In the genomic region with DNA sequence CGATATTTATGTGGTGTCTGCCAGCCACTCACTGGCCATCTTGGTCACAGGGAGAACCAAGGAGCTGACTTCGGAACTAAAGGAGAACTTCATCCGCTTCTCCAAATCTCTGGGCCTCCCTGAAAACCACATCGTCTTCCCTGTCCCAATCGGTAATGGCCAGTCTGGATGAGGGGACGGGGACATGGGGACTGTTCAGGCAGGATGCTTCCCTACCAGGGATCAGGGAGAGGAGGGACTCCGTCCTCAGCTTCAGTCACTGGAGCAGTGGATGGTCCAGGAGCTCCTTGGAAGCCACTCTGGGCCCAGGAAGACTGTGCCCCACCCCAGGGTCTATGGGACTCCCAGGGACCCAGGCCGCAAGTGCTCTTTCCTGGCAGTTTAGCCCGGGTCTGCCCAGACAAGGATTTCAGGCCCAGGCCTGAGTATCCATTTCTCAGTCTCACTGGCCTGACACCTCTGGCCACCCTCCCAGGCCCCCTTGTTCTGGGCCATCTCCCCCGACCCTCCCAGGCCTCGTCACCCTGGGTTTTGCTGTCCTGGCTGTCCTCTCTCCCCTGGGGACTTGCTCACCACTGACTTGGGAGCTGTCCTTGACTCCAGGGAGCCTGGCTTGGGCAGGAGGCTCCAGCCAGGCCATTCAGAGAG, we compare ENCODE assay signal across 19 cellular contexts. TPM values are rescaled to one million over a fixed set of nuclear protein-coding genes. Genes with fewer than 3 reads are reported as not detected.
A peak's percentile ranks its signal among the peaks of the same experiment; 100 is the strongest.
DNase-seq lines count a peak whose midpoint lies in the region; ATAC-seq and TF ChIP-seq lines count a peak whose summit lies in the region.
"Had no signal": no experiment of that assay in that cellular context is flagged by ENCODE, and none has a peak within 500 bp of the region (broad histone marks: within the 10 kb centered on the region; RNA-seq: fewer than 3 reads in every experiment).

No MANE protein-coding gene starts in this region.

- no peak overlapping the region for H4K91ac ChIP-seq in neuronal stem cell (ENCODE audit: low read depth, low read length, poor library complexity)

- H3K23ac ChIP-seq in neuronal stem cell (ENCODE audit: low read depth, low read length, poor library complexity): no peak overlapping the region

- H2BK5ac ChIP-seq in neuronal stem cell (ENCODE audit: low read length): no peak overlapping the region

- peaks cover 3% of the 10 kb centered on the region for H3K79me1 ChIP-seq in neuronal stem cell (ENCODE audit: low read depth, low read length)

- H3K36me3 ChIP-seq in BE2C (no peaks in the 10 kb centered on the region), H7 (replicated peaks; ENCODE audit: control insufficient read depth, insufficient read depth, low read length) (no peaks in the 10 kb centered on the region), neuronal stem cell (replicated peaks in 1 of 2; ENCODE audit: control insufficient read depth in 2 of 2, insufficient read depth in 2 of 2, low read length in 2 of 2) (no peaks in the 10 kb centered on the region)

- H2BK15ac ChIP-seq in neuronal stem cell (ENCODE audit: low read length): peak overlapping the region; percentile 68

- no peak overlapping the region for H3K4ac ChIP-seq in neuronal stem cell (ENCODE audit: low read length)

- H2BK12ac ChIP-seq in neuronal stem cell (ENCODE audit: low read length): no peak overlapping the region

- H3K18ac ChIP-seq in neuronal stem cell (ENCODE audit: low read length): peak overlapping the region; percentile 2

- ATAC-seq in GM18870 (IDR thresholded peaks at IDR 0.05; ENCODE audit: unreplicated experiment): no peak

- no peak overlapping the region for H3K4me3 ChIP-seq in BE2C (ENCODE audit: low read depth, low read length)
- H3K4me3 ChIP-seq in H7 (ENCODE audit: insufficient read depth, low read depth, low read length): no peak overlapping the region
- no peak overlapping the region for H3K4me3 ChIP-seq in neuronal stem cell (ENCODE audit: low read length in 2 of 2)
- H3K4me3 ChIP-seq: GM23248 had no signal

- H3K4me1 ChIP-seq in BE2C (no peaks in the 10 kb centered on the region), neuronal stem cell (ENCODE audit: control insufficient read depth in 2 of 2, insufficient read depth in 1 of 2, low read depth in 1 of 2, low read length in 2 of 2) (peaks cover 2 to 16% of the 10 kb centered on the region in 2 donors)

- peak overlapping the region; percentile 45 for H2AFZ ChIP-seq in neuronal stem cell (ENCODE audit: low read length)
- H2AFZ ChIP-seq: GM23248 had no signal

- no peak overlapping the region for H2BK120ac ChIP-seq in neuronal stem cell (ENCODE audit: low read depth, low read length)

- peak overlapping the region; percentile 30 for H2AK5ac ChIP-seq in neuronal stem cell (ENCODE audit: low read depth, low read length)

- no peak for TF ChIP-seq CTCF in BE2C (IDR thresholded peaks at IDR 0.05; ENCODE audit: low read depth, low read length)

- peak; percentile 7 for DNase-seq in BE2C
- DNase-seq in H7: peak; percentile 39
- DNase-seq in epithelial cell of prostate (ENCODE audit: low read depth, low spot score): no peak
- no peak for DNase-seq in neuronal stem cell (ENCODE audit: low spot score)
- no peak for DNase-seq in SW480 (ENCODE audit: low spot score)
- no peak for DNase-seq in NCI-H1930 (lab: John Stamatoyannopoulos, UW)
- DNase-seq: AML-193, COR-L47, EL, GM23248, KG1, NCI-H1048, NCI-H1436 treated with DMSO at 0.1 percent for 48 hours, NCI-H2081, NCI-H510A treated with DMSO at 0.1 percent for 48 hours, NCI-H82, SHP77, SK-N-SH had no signal

- no peak overlapping the region for H4K8ac ChIP-seq in neuronal stem cell (ENCODE audit: low read depth, low read length)

- H3K27me3 ChIP-seq in BE2C (no peaks in the 10 kb centered on the region), H7 (ENCODE audit: control insufficient read depth, insufficient read depth, low read length) (no peaks in the 10 kb centered on the region; the same call in 1 of the 2 replicates), neuronal stem cell (ENCODE audit: control insufficient read depth in 3 of 3, insufficient read depth in 3 of 3, low read depth in 1 of 3, low read length in 3 of 3) (no peaks in the 10 kb centered on the region)

- H3K9ac ChIP-seq in neuronal stem cell (ENCODE audit: low read depth, low read length, poor library complexity): no peak overlapping the region
- H3K9ac ChIP-seq: GM23248, SK-N-SH had no signal

- H3K27ac ChIP-seq in epithelial cell of prostate (peak overlapping the region; percentile 98), neuronal stem cell (replicated peaks; ENCODE audit: low read length) (no peak overlapping the region)
- H3K27ac ChIP-seq: GM23248 had no signal

- no peak overlapping the region for H3K4me2 ChIP-seq in neuronal stem cell (ENCODE audit: insufficient read depth, low read length, poor library complexity, severe bottlenecking)
- H3K4me2 ChIP-seq: SK-N-SH had no signal

- no peaks in the 10 kb centered on the region for H3K9me3 ChIP-seq in BE2C
- no peaks in the 10 kb centered on the region for H3K9me3 ChIP-seq in neuronal stem cell (replicated peaks in 1 of 2; ENCODE audit: control insufficient read depth in 2 of 2, insufficient read depth in 1 of 2, low read depth in 1 of 2, low read length in 2 of 2)
- H3K9me3 ChIP-seq: SK-N-SH had no signal

- H3K14ac ChIP-seq in neuronal stem cell (ENCODE audit: low read length): no peak overlapping the region

- no CpG with 5 or more reads among the region's 11 CpGs for WGBS in neuronal stem cell (ENCODE audit: extremely low coverage in 2 of 2, insufficient read length in 2 of 2, insufficient replicate concordance in 1 of 2), 2 donors

RNA-seq across cellular contexts. Expression of a gene that starts 3.0 kb away (rescaled TPM):
- not detected for polyA plus RNA-seq in BE2C (2012; ENCODE audit: insufficient read depth, insufficient read length, low read depth)
- 1.4 TPM in 1 of 2 replicates, not detected in the other for total RNA-seq in H7 (2014; rRNA removed; shearing (Covaris generic))
- polyA plus RNA-seq in neuronal stem cell (2013, experiment 1 of 2): 0.08 TPM
- 0.10 TPM for polyA plus RNA-seq in neuronal stem cell (2013, experiment 2 of 2)
- total RNA-seq: GM23248 had no signal
- polyA plus RNA-seq: GM23248, SK-N-SH had no signal

RNA-seq across cellular contexts. Expression of a gene that starts 7.8 kb away (rescaled TPM):
- 221 TPM for polyA plus RNA-seq in BE2C (2012; ENCODE audit: insufficient read depth, insufficient read length, low read depth)
- total RNA-seq in H7 (2014; rRNA removed; shearing (Covaris generic)): 121 and 130 TPM in 2 replicates
- 95.6 TPM for polyA plus RNA-seq in neuronal stem cell (2013, experiment 1 of 2)
- polyA plus RNA-seq in neuronal stem cell (2013, experiment 2 of 2): 101 TPM

RNA-seq across cellular contexts. Expression of a gene that starts 24.7 kb away (rescaled TPM):
- 511 TPM for polyA plus RNA-seq in BE2C (2012; ENCODE audit: insufficient read depth, insufficient read length, low read depth)
- 143 and 197 TPM in 2 replicates for total RNA-seq in H7 (2014; rRNA removed; shearing (Covaris generic))
- 19.0 TPM for polyA plus RNA-seq in neuronal stem cell (2013, experiment 1 of 2)
- 21.6 TPM for polyA plus RNA-seq in neuronal stem cell (2013, experiment 2 of 2)

RNA-seq across cellular contexts. Expression of a gene that starts 39.1 kb away (rescaled TPM):
- 260 TPM for polyA plus RNA-seq in BE2C (2012; ENCODE audit: insufficient read depth, insufficient read length, low read depth)
- 36.8 and 41.0 TPM in 2 replicates for total RNA-seq in H7 (2014; rRNA removed; shearing (Covaris generic))
- 120 TPM for polyA plus RNA-seq in neuronal stem cell (2013, experiment 1 of 2)
- polyA plus RNA-seq in neuronal stem cell (2013, experiment 2 of 2): 119 TPM

RNA-seq across cellular contexts. Expression of a gene that starts 50.9 kb away (rescaled TPM):
- 83.3 TPM for polyA plus RNA-seq in BE2C (2012; ENCODE audit: insufficient read depth, insufficient read length, low read depth)
- total RNA-seq in H7 (2014; rRNA removed; shearing (Covaris generic)): 16.9 and 35.0 TPM in 2 replicates
- 46.5 TPM for polyA plus RNA-seq in neuronal stem cell (2013, experiment 1 of 2)
- 48.3 TPM for polyA plus RNA-seq in neuronal stem cell (2013, experiment 2 of 2)

Comparison
In these comparisons a context has a peak if more than half of its experiments do, and no peak if none do; other contexts are left out.
1. DNase-seq: peak in BE2C (single experiment) and H7 (single experiment); none in epithelial cell of prostate (single experiment), neuronal stem cell (single experiment), SW480 (single experiment) and NCI-H1930 (0 of 2).